ENCODE assay signal across 7 cellular contexts in genomic region chr16:84603115-84603816, GRCh38. TPM values are rescaled to one million over a fixed set of nuclear protein-coding genes. Genes with fewer than 3 reads are reported as not detected.
A peak's percentile ranks its signal among the peaks of the same experiment; 100 is the strongest.
DNase-seq lines count a peak whose midpoint lies in the region; ATAC-seq and TF ChIP-seq lines count a peak whose summit lies in the region.

No MANE protein-coding gene starts in this region.

- intact Hi-C loops in lower lobe of right lung (cut with DNase I): no loop called here

- in situ Hi-C loops in SK-MEL-5 (cut with HindIII; ENCODE audit: low pct_unique_long_range_greater_than_20kb, low sequenced_read_pairs): no loop called here

- peaks cover 3% of the 10 kb centered on the region for H3K9me3 ChIP-seq in lower lobe of right lung
- no peaks in the 10 kb centered on the region for H3K9me3 ChIP-seq in WERI-Rb-1 (ENCODE audit: severe bottlenecking)

- peaks cover 90% of the 10 kb centered on the region for H3K4me1 ChIP-seq in lower lobe of right lung

- H3K36me3 ChIP-seq in lower lobe of right lung (no peaks in the 10 kb centered on the region), WERI-Rb-1 (no peaks in the 10 kb centered on the region)

- H3K27me3 ChIP-seq in lower lobe of right lung (ENCODE audit: low read depth) (no peaks in the 10 kb centered on the region), WERI-Rb-1 (ENCODE audit: insufficient read depth, low read depth, severe bottlenecking) (no peaks in the 10 kb centered on the region)

- H3K4me3 ChIP-seq in HFF-Myc (replicated peaks; ENCODE audit: low read depth, low read length) (no peak overlapping the region), cardiac fibroblast (replicated peaks in 1 of 2; ENCODE audit: low read depth in 2 of 2, low read length in 2 of 2) (peak overlapping the region in 1 of 2 donors; percentile 1), lower lobe of right lung (peak overlapping the region; percentile 14), WERI-Rb-1 (ENCODE audit: low read depth, low read length) (no peak overlapping the region)

- ATAC-seq in lower lobe of right lung: peak; percentile 48 to 63
- no peak for ATAC-seq in GM21423 (IDR thresholded peaks at IDR 0.05; ENCODE audit: unreplicated experiment)

- H3K27ac ChIP-seq in lower lobe of right lung: peak overlapping the region; percentile 82
- no peak overlapping the region for H3K27ac ChIP-seq in WERI-Rb-1

- DNase-seq in HFF-Myc (ENCODE audit: extremely low read depth, low read depth) (peak; percentile 77), SK-MEL-5 (ENCODE audit: low read depth, low spot score) (peak; percentile 26), cardiac fibroblast (ENCODE audit: low read depth in 2 of 2) (peak; percentile 97 to 99), lower lobe of right lung (peak; percentile 85), stromal cell of bone marrow (ENCODE audit: low read depth) (peak; percentile 100), WERI-Rb-1 (no peak)

- no peak for TF ChIP-seq CTCF in HFF-Myc (IDR thresholded peaks at IDR 0.05; ENCODE audit: low read depth, low read length, missing control alignments)
- TF ChIP-seq CTCF in cardiac fibroblast (IDR thresholded peaks at IDR 0.05; ENCODE audit: low read depth, low read length): no peak
- TF ChIP-seq CTCF in lower lobe of right lung (IDR thresholded peaks at IDR 0.05): no peak
- TF ChIP-seq CTCF in WERI-Rb-1 (IDR thresholded peaks at IDR 0.05; ENCODE audit: low read depth, low read length): no peak

RNA-seq across cellular contexts. Expression of gene COTL1, which starts 14.6 kb away (rescaled TPM):
- total RNA-seq in SK-MEL-5 (2014; rRNA removed; shearing (Covaris generic)): 159 and 171 TPM in 2 replicates
- 289 and 290 TPM in 2 replicates for polyA plus RNA-seq in SK-MEL-5 (2015; cell fraction: cytosol; rRNA removed)
- polyA plus RNA-seq in SK-MEL-5 (2015; cell fraction: nucleus; rRNA removed): 32.8 and 33.8 TPM in 2 replicates
- total RNA-seq in lower lobe of right lung: 221 TPM

RNA-seq across cellular contexts. Expression of gene KLHL36, which starts 45.0 kb away (rescaled TPM):
- total RNA-seq in SK-MEL-5 (2014; rRNA removed; shearing (Covaris generic)): 28.9 and 35.5 TPM in 2 replicates
- polyA plus RNA-seq in SK-MEL-5 (2015; cell fraction: cytosol; rRNA removed): 29.3 and 43.2 TPM in 2 replicates
- 88.9 and 99.5 TPM in 2 replicates for polyA plus RNA-seq in SK-MEL-5 (2015; cell fraction: nucleus; rRNA removed)
- 53.0 TPM for total RNA-seq in lower lobe of right lung
